Comparison of ENCODE assay signal across 8 cellular contexts in the genomic region with DNA sequence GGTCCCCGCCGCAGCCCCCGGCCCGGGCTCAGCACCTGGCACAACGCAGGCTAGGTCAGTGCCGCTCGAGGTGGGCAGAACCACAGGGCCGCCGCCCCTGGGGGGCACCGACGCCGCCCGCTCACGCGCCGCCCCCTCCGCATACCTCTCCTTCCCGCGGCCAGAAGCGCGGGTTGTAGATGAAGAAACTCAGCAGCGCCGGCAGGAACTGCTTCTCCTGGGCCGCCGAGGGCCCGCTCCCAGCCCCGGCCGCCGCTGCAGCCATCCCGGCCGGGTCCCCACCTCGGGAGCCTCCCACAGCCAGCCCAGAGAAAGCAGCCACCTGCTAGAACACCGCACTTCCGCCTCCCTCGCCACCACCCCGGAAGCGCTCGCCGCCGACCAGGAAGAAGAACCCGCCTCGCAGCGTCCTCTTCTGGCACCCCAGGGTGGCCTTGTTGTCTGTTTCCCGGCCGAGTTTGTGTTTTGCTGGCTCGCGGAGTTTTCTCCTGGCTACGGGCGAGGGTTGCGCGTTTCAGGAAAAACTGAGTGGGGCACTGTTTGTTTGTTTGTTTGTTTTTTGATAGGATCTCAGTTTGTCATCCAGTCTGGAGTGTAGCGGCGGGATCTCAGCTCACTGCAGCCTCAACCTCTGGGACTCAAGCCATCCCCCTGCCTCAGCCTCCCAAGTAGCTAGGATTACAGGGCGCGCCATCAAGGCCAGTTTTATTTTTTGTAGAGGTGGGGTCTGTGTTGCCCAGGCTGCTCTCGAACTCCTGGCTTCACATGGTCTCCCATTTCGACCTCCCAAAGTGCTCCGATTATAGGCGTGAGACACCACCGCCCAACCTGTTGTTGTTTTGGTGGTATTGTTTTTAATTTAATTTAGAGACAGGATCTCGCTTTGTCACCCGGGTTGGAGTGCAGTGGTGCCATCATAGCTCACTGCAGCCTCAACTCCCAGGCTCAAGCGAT. TPM values are rescaled to one million over a fixed set of nuclear protein-coding genes. Genes with fewer than 3 reads are reported as not detected.
A peak's percentile ranks its signal among the peaks of the same experiment; 100 is the strongest.
DNase-seq lines count a peak whose midpoint lies in the region; ATAC-seq and TF ChIP-seq lines count a peak whose summit lies in the region.

No MANE protein-coding gene starts in this region.

- peak overlapping the region; percentile 81 for H3K4me2 ChIP-seq in PC-9

- H3F3A ChIP-seq in PC-9 (ENCODE audit: insufficient read depth, low read depth) = no peaks in the 10 kb centered on the region

- peak overlapping the region; percentile 89 to 97 (median 96) for H3K4me3 Mint-ChIP-seq in naive thymus-derived CD8-positive, alpha-beta T cell

- H3K79me2 ChIP-seq in PC-9 (ENCODE audit: low read depth) = peaks cover 31% of the 10 kb centered on the region

- BruUV-seq in PC-9 (replicated peaks; lab: Mats Ljungman, UMichigan) = TSS peak; percentile 87

- no peaks in the 10 kb centered on the region for H3K9me3 ChIP-seq in PC-9 (ENCODE audit: insufficient read depth, low read depth)

- peaks cover 0 to 8% (median 0%) of the 10 kb centered on the region in 9 donors for H3K9me3 Mint-ChIP-seq in naive thymus-derived CD8-positive, alpha-beta T cell

- peak overlapping the region; percentile 65 for H3K27ac ChIP-seq in PC-9

- H3K4me1 Mint-ChIP-seq in naive thymus-derived CD8-positive, alpha-beta T cell = peaks cover 6 to 30% (median 18%) of the 10 kb centered on the region in 4 donors

- CTCF ChIA-PET in PC-9 (lab: Charles Lee) = no interaction called here

- peak; percentile 82 for DNase-seq in DMS53 treated with DMSO at 0.1 percent for 48 hours (lab: John Stamatoyannopoulos, UW; ENCODE audit: unreplicated experiment)
- peak; percentile 87 for DNase-seq in HuH-7.5 (ENCODE audit: low spot score)
- DNase-seq in PC-9 = peak; percentile 74 to 82
- peak; percentile 75 for DNase-seq in activated T-helper 1 cell treated with Interleukin-2 at 50 U/mL for 16 hours (ENCODE audit: low read depth)
- DNase-seq in fibroblast of gingiva (ENCODE audit: low read depth) = peak; percentile 66
- DNase-seq in naive thymus-derived CD8-positive, alpha-beta T cell = peak; percentile 68 to 89 (median 78)
- DNase-seq in stimulated activated naive CD4-positive, alpha-beta T cell (lab: John Stamatoyannopoulos, UW) = peak; percentile 61 to 85 (median 73)

- ATAC-seq in GM21526 (IDR thresholded peaks at IDR 0.05; ENCODE audit: low FRiP score, unreplicated experiment) = peak; percentile 99
- ATAC-seq in naive thymus-derived CD8-positive, alpha-beta T cell = peak; percentile 94 to 95

- peaks cover 5 to 22% (median 10%) of the 10 kb centered on the region in 3 donors for H3K36me3 Mint-ChIP-seq in naive thymus-derived CD8-positive, alpha-beta T cell

- no peaks in the 10 kb centered on the region for H3K27me3 ChIP-seq in PC-9 (ENCODE audit: insufficient read depth, low read depth)

- peak overlapping the region; percentile 93 to 98 (median 96) for H3K27ac Mint-ChIP-seq in naive thymus-derived CD8-positive, alpha-beta T cell

- H2AFZ ChIP-seq in PC-9 = peak overlapping the region; percentile 95

- no peaks in the 10 kb centered on the region for H3K27me3 Mint-ChIP-seq in naive thymus-derived CD8-positive, alpha-beta T cell

- no peaks in the 10 kb centered on the region for H3K9me2 ChIP-seq in PC-9 (ENCODE audit: insufficient read depth)

- peak overlapping the region; percentile 89 for H3K4me3 ChIP-seq in PC-9

- H4K20me1 ChIP-seq in PC-9 (ENCODE audit: insufficient read depth) = peaks cover 6% of the 10 kb centered on the region; the same call in 1 of the 2 replicates

- H3K4me1 ChIP-seq in PC-9 (replicated peaks; ENCODE audit: insufficient read depth) = peaks cover 7% of the 10 kb centered on the region; the same call in 1 of the 2 replicates

- POLR2A ChIA-PET in PC-9 (lab: Charles Lee; ENCODE audit: unreplicated experiment) = no interaction called here
- POLR2A ChIA-PET in naive thymus-derived CD8-positive, alpha-beta T cell (lab: Charles Lee) = interaction anchor here (0.7 to 0.9 kb wide), 2 partner anchors 231 to 310 kb away, joined by 3 to 8 read pairs; partner anchors contain the start of gene BRI3

- TF ChIP-seq CTCF in PC-9 (conservative IDR thresholded peaks at IDR 0.05) = no peak; the same call in 1 of the 2 replicates

- peaks cover 7% of the 10 kb centered on the region for H3K36me3 ChIP-seq in PC-9 (ENCODE audit: low read depth)

- intact Hi-C loops in PC-9 (cut with micrococcal nuclease; ENCODE audit: unreplicated experiment) = loop anchor here (5.0 kb wide), 1 partner anchor 100 kb away; the partner anchor contains the start of gene ASNS

RNA-seq across cellular contexts. Expression of gene OCM2, which starts 17.7 kb away (rescaled TPM):
- total RNA-seq in PC-9 (2021) = not detected in 2 replicates
- not detected for total RNA-seq in naive thymus-derived CD8-positive, alpha-beta T cell
- polyA plus RNA-seq in naive thymus-derived CD8-positive, alpha-beta T cell = not detected

Comparison
In these comparisons a context has a peak if more than half of its experiments do, and no peak if none do; other contexts are left out.
1. Peak in every context shown above with its lines: DNase-seq, ATAC-seq, H3K4me3 ChIP-seq and H3K27ac ChIP-seq.